Comparison of ENCODE assay signal across 10 cellular contexts in the genomic region with DNA sequence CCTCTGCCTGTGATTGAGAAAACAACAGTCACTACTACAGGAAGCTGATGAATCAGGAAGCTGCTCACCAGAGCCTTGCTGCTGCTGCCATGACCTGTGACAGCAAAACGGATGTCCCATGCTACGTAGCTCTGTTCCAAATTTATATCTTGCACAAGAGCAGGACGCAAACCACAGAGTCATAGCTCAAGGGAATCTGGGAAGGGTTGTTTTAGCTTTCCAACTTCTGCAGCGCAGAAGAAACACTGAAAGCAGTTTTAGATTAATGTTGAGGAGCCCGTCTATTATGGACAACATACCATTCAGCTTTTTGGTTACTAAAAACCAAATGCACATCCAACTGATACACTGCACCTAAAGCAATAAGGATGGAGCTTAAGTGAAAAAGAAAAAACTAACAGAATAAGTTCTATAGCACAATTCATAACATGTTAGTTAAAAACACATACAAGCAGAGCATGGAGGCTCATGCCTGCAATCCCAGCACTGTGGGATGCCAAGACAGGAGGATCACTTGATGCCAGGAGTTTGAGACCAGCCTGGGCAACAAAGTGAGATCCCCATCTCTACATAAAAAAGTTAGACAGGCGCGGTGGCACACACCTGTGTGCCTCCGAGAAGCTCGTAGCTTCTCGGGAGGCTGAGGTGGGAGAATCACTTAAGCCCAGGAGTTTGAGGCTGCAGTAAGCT. TPM values are rescaled to one million over a fixed set of nuclear protein-coding genes. Genes with fewer than 3 reads are reported as not detected.
A peak's percentile ranks its signal among the peaks of the same experiment; 100 is the strongest.
DNase-seq lines count a peak whose midpoint lies in the region; ATAC-seq and TF ChIP-seq lines count a peak whose summit lies in the region.
"Had no signal": no experiment of that assay in that cellular context is flagged by ENCODE, and none has a peak within 500 bp of the region (broad histone marks: within the 10 kb centered on the region; RNA-seq: fewer than 3 reads in every experiment).

No MANE protein-coding gene starts in this region.

- H3K4me3 ChIP-seq in HFF-Myc (replicated peaks; ENCODE audit: low read depth, low read length), result no peak overlapping the region

- peak; percentile 69 for ATAC-seq in SK-N-SH treated with all-trans-retinoic acid at 6 μM for 48 hours
- peak; percentile 56 for ATAC-seq in left colon
- ATAC-seq in GM19023 (IDR thresholded peaks at IDR 0.05; ENCODE audit: unreplicated experiment), result no peak

- peak overlapping the region in 3 of 5 experiments; percentile 23 to 86 (median 52) for H3K27ac Mint-ChIP-seq in brain

- H3K36me3 Mint-ChIP-seq in brain, result no peaks in the 10 kb centered on the region

- peaks cover 25% of the 10 kb centered on the region for H3K4me1 Mint-ChIP-seq in brain

- peaks cover 1 to 10% (median 6%) of the 10 kb centered on the region in 5 experiments for H3K9me3 Mint-ChIP-seq in brain

- DNase-seq in HFF-Myc (ENCODE audit: extremely low read depth, low read depth), result peak; percentile 90
- DNase-seq in left colon, result peak in 1 of 2 donors; percentile 77
- DNase-seq in stimulated activated CD4-positive, alpha-beta T cell treated with anti-CD3 and anti-CD28 coated beads, TNF-alpha, amount 100 ng/mL, for 24 hours (ENCODE audit: low read depth in 3 of 3), result peak; percentile 11 to 26 (median 12)
- no peak for DNase-seq in COLO668 (lab: John Stamatoyannopoulos, UW; ENCODE audit: unreplicated experiment)
- DNase-seq in NCI-H1436 (lab: John Stamatoyannopoulos, UW), result no peak

- no peak for TF ChIP-seq CTCF in HFF-Myc (IDR thresholded peaks at IDR 0.05; ENCODE audit: low read depth, low read length, missing control alignments)
- no peak for TF ChIP-seq CTCF in brain (conservative IDR thresholded peaks at IDR 0.05)

- H3K4me3 Mint-ChIP-seq in brain, result peak overlapping the region in 1 of 5 experiments; percentile 40

- intact Hi-C loops in left colon (cut with DNase I, micrococcal nuclease), result no loop called here

- peaks cover 19% of the 10 kb centered on the region for H3K27me3 Mint-ChIP-seq in brain

TF ChIP-seq in SK-N-SH treated with all-trans-retinoic acid at 6 μM for 48 hours, 23 proteins besides CTCF, POLR2A, EP300 and RAD21:
- no peak for TF ChIP-seq PATZ1 (CRISPR knock-in tag; IDR thresholded peaks at IDR 0.05; ENCODE audit: borderline replicate concordance)
TF ChIP-seq in SK-N-SH treated with all-trans-retinoic acid at 6 μM for 48 hours: peak in this region for 0.

RNA-seq across cellular contexts. Expression of gene ANKRD33, which starts 1.7 kb away (rescaled TPM):
- not detected for polyA plus RNA-seq in brain (ENCODE audit: insufficient read depth, low read depth, low replicate concordance)
- total RNA-seq in left colon, result not detected
- total RNA-seq: activated CD8-positive, alpha-beta memory T cell treated with anti-CD3 and anti-CD28 coated beads for 36 hours; temporal lobe had no signal

RNA-seq across cellular contexts. Expression of gene ACVRL1, which starts 21.1 kb away (rescaled TPM):
- 9.8 TPM for polyA plus RNA-seq in brain (ENCODE audit: insufficient read depth, low read depth, low replicate concordance)
- 100 to 1,000 TPM; 188 to 214 TPM for total RNA-seq in left colon
- total RNA-seq: activated CD8-positive, alpha-beta memory T cell treated with anti-CD3 and anti-CD28 coated beads for 36 hours had no signal

RNA-seq across cellular contexts. Expression of gene FIGNL2, which starts 37.6 kb away (rescaled TPM):
- polyA plus RNA-seq in brain (ENCODE audit: insufficient read depth, low read depth, low replicate concordance), result 0.46 TPM
- total RNA-seq in left colon, result under 1 TPM; 0.24 to 0.36 TPM

Comparison
In these comparisons a context has a peak if more than half of its experiments do, and no peak if none do; other contexts are left out.
1. DNase-seq: peak in HFF-Myc (single experiment) and stimulated activated CD4-positive, alpha-beta T cell treated with anti-CD3 and anti-CD28 coated beads, TNF-alpha, amount 100 ng/mL, for 24 hours (3 of 3); none in COLO668 (single experiment) and NCI-H1436 (single experiment).